ENCODE assay signal across 2 cellular contexts in genomic region chr12:124332068-124332672, GRCh38.
TF ChIP-seq lines count a peak whose summit lies in the region.

No MANE protein-coding gene starts in this region.

TF ChIP-seq in GM12878, 131 proteins besides CTCF, POLR2A, EP300 and RAD21:
- TF ChIP-seq ZNF24 (IDR thresholded peaks at IDR 0.05) (no peak), ATF2 (IDR thresholded peaks at IDR 0.05; ENCODE audit: low read length) (no peak), SMC3 (IDR thresholded peaks at IDR 0.05; ENCODE audit: borderline replicate concordance, low read length) (peak; percentile 13; the same call in 1 of the 2 replicates)

TF ChIP-seq in liver, 16 proteins besides CTCF, POLR2A, EP300 and RAD21:
- TF ChIP-seq SP1 (IDR thresholded peaks at IDR 0.05) (no peak), ATF3 (IDR thresholded peaks at IDR 0.05) (no peak), RXRA (IDR thresholded peaks at IDR 0.05) (no peak), FOXA1 (IDR thresholded peaks at IDR 0.05) (no peak), ZBTB33 (IDR thresholded peaks at IDR 0.05) (no peak), YY1 (IDR thresholded peaks at IDR 0.05) (no peak), REST (IDR thresholded peaks at IDR 0.05) (no peak), HNF4A (conservative IDR thresholded peaks at IDR 0.05) (no peak), GABPA (IDR thresholded peaks at IDR 0.05 in 1 of 2, conservative IDR thresholded peaks at IDR 0.05 in 1 of 2) (no peak), EGR1 (IDR thresholded peaks at IDR 0.05; ENCODE audit: low read depth in 2 of 2) (no peak), NR2F2 (IDR thresholded peaks at IDR 0.05) (no peak), FOXA2 (IDR thresholded peaks at IDR 0.05) (no peak), TAF1 (conservative IDR thresholded peaks at IDR 0.05) (no peak), MAX (IDR thresholded peaks at IDR 0.05) (no peak), JUND (IDR thresholded peaks at IDR 0.05) (no peak), HNF4G (IDR thresholded peaks at IDR 0.05) (no peak)
